8 cellular contexts compared by ENCODE assay signal in the genomic region with DNA sequence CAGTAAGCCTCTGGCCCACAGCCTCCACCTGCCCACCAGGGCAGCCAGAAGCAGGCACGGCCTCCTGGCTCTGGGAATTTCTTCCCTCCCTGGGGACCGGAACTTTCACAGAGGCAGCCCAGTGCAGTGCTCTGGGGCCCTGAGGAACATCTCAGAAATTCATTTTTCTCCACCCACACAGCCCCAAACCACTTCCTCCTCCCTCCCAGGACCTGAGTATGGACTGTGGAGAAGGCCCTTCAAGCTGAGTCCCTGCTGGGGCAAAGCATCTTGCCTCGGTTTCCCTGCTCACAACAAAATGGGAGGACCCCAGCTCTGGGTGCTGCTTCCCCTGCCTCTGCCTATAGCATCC.
A peak's percentile ranks its signal among the peaks of the same experiment; 100 is the strongest.
DNase-seq lines count a peak whose midpoint lies in the region; ATAC-seq and TF ChIP-seq lines count a peak whose summit lies in the region.

No MANE protein-coding gene starts in this region.

- POLR2A ChIA-PET in activated naive CD8-positive, alpha-beta T cell treated with anti-CD3 and anti-CD28 coated beads, Interleukin-2, amount 10 ng/mL, durations not matched to agents 7 days and 5 days (lab: Charles Lee), result no interaction called here
- POLR2A ChIA-PET in naive thymus-derived CD4-positive, alpha-beta T cell (lab: Charles Lee), result no interaction called here

- peak overlapping the region in 2 of 3 donors; percentile 62 to 93 for H3K27ac Mint-ChIP-seq in CD4-positive, CD25-positive, alpha-beta regulatory T cell
- H3K27ac Mint-ChIP-seq in GM23338, result peak overlapping the region; percentile 78
- H3K27ac Mint-ChIP-seq in activated naive CD8-positive, alpha-beta T cell treated with anti-CD3 and anti-CD28 coated beads, Interleukin-2, amount 10 ng/mL, durations not matched to agents 7 days and 5 days, result peak overlapping the region; percentile 80
- peak overlapping the region in 5 of 9 donors; percentile 41 to 69 (median 56) for H3K27ac Mint-ChIP-seq in naive thymus-derived CD4-positive, alpha-beta T cell

- H3K4me1 ChIP-seq in CD4-positive, CD25-positive, alpha-beta regulatory T cell (ENCODE audit: control insufficient read depth, insufficient read depth, low read length, poor library complexity, severe bottlenecking), result no peaks in the 10 kb centered on the region
- peaks cover 7% of the 10 kb centered on the region; the same call in 1 of the 2 replicates for H3K4me1 ChIP-seq in GM23338 (ENCODE audit: insufficient read depth)
- no peaks in the 10 kb centered on the region for H3K4me1 ChIP-seq in naive thymus-derived CD4-positive, alpha-beta T cell (ENCODE audit: control insufficient read depth in 2 of 2, insufficient read depth in 2 of 2, low read length in 2 of 2)

- H3K4me1 Mint-ChIP-seq in CD4-positive, CD25-positive, alpha-beta regulatory T cell, result peaks cover 0 to 32% (median 18%) of the 10 kb centered on the region in 4 donors
- H3K4me1 Mint-ChIP-seq in GM23338, result peaks cover 39% of the 10 kb centered on the region
- peaks cover 12% of the 10 kb centered on the region for H3K4me1 Mint-ChIP-seq in activated naive CD8-positive, alpha-beta T cell treated with anti-CD3 and anti-CD28 coated beads, Interleukin-2, amount 10 ng/mL, durations not matched to agents 7 days and 5 days
- H3K4me1 Mint-ChIP-seq in naive thymus-derived CD4-positive, alpha-beta T cell, result peaks cover 17 to 30% (median 22%) of the 10 kb centered on the region in 7 donors

- H3K9me3 ChIP-seq in CD4-positive, CD25-positive, alpha-beta regulatory T cell (ENCODE audit: control insufficient read depth in 2 of 2, low read length in 2 of 2), result no peaks in the 10 kb centered on the region
- no peaks in the 10 kb centered on the region for H3K9me3 ChIP-seq in naive thymus-derived CD4-positive, alpha-beta T cell (ENCODE audit: control insufficient read depth in 2 of 3, low read length in 3 of 3)

- H3K27ac ChIP-seq in CD4-positive, CD25-positive, alpha-beta regulatory T cell (ENCODE audit: insufficient read depth, low read length, poor library complexity, severe bottlenecking), result no peak overlapping the region
- H3K27ac ChIP-seq in GM23338 (ENCODE audit: low read depth), result no peak overlapping the region
- no peak overlapping the region for H3K27ac ChIP-seq in naive thymus-derived CD4-positive, alpha-beta T cell (ENCODE audit: low read depth, low read length)

- intact Hi-C loops in naive thymus-derived CD4-positive, alpha-beta T cell (cut with micrococcal nuclease), result no loop called here

- H2AFZ ChIP-seq in GM23338, result no peak overlapping the region

- no peak overlapping the region for H3K4me2 ChIP-seq in GM23338

- H3K27me3 Mint-ChIP-seq in CD4-positive, CD25-positive, alpha-beta regulatory T cell, result no peaks in the 10 kb centered on the region
- H3K27me3 Mint-ChIP-seq in GM23338 (ENCODE audit: insufficient read depth, low read depth, poor library complexity), result peaks cover 23% of the 10 kb centered on the region
- H3K27me3 Mint-ChIP-seq in activated naive CD8-positive, alpha-beta T cell treated with anti-CD3 and anti-CD28 coated beads, Interleukin-2, amount 10 ng/mL, durations not matched to agents 7 days and 5 days, result no peaks in the 10 kb centered on the region
- no peaks in the 10 kb centered on the region for H3K27me3 Mint-ChIP-seq in naive thymus-derived CD4-positive, alpha-beta T cell

- no peak for DNase-seq in CD4-positive, CD25-positive, alpha-beta regulatory T cell
- no peak for DNase-seq in GM23338 (ENCODE audit: low spot score)
- no peak for DNase-seq in activated naive CD8-positive, alpha-beta T cell treated with anti-CD3 and anti-CD28 coated beads, Interleukin-2, amount 10 ng/mL, durations not matched to agents 7 days and 5 days
- no peak for DNase-seq in naive thymus-derived CD4-positive, alpha-beta T cell
- no peak for DNase-seq in SKM-1 (lab: John Stamatoyannopoulos, UW; ENCODE audit: unreplicated experiment)
- no peak for DNase-seq in SW 1271 (lab: John Stamatoyannopoulos, UW)
- no peak for DNase-seq in stimulated activated CD4-positive, alpha-beta T cell treated with anti-CD3 and anti-CD28 coated beads, Interleukin-4, amount 100 ng/mL, for 24 hours
- DNase-seq in activated gamma-delta T cell treated with Interleukin-2 at 50 U/mL for 16 hours, result no peak

- H4K20me1 ChIP-seq in GM23338 (replicated peaks; ENCODE audit: insufficient read depth), result peaks cover 10% of the 10 kb centered on the region

- ATAC-seq in CD4-positive, CD25-positive, alpha-beta regulatory T cell (ENCODE audit: low read depth in 2 of 2), result no peak
- no peak for ATAC-seq in GM23338
- ATAC-seq in activated naive CD8-positive, alpha-beta T cell treated with anti-CD3 and anti-CD28 coated beads, Interleukin-2, amount 10 ng/mL, durations not matched to agents 7 days and 5 days (ENCODE audit: low read depth), result peak; percentile 37
- ATAC-seq in naive thymus-derived CD4-positive, alpha-beta T cell, result peak; percentile 50

- no peaks in the 10 kb centered on the region for H3K9me2 ChIP-seq in GM23338 (ENCODE audit: insufficient read depth)

- H3K36me3 Mint-ChIP-seq in CD4-positive, CD25-positive, alpha-beta regulatory T cell, result peaks cover 12% of the 10 kb centered on the region
- H3K36me3 Mint-ChIP-seq in GM23338 (ENCODE audit: low read depth), result peaks cover 6% of the 10 kb centered on the region; the same call in 1 of the 3 replicates
- peaks cover 3% of the 10 kb centered on the region for H3K36me3 Mint-ChIP-seq in activated naive CD8-positive, alpha-beta T cell treated with anti-CD3 and anti-CD28 coated beads, Interleukin-2, amount 10 ng/mL, durations not matched to agents 7 days and 5 days
- H3K36me3 Mint-ChIP-seq in naive thymus-derived CD4-positive, alpha-beta T cell, result peaks cover 0 to 10% (median 0%) of the 10 kb centered on the region in 5 donors

- CTCF ChIA-PET in naive thymus-derived CD4-positive, alpha-beta T cell (lab: Charles Lee), result no interaction called here

- no peaks in the 10 kb centered on the region for H3F3A ChIP-seq in GM23338 (replicated peaks; ENCODE audit: low read depth)

- H3K27me3 ChIP-seq in CD4-positive, CD25-positive, alpha-beta regulatory T cell (ENCODE audit: control insufficient read depth, insufficient read depth, low read length), result no peaks in the 10 kb centered on the region
- no peaks in the 10 kb centered on the region for H3K27me3 ChIP-seq in GM23338 (ENCODE audit: insufficient read depth)
- no peaks in the 10 kb centered on the region for H3K27me3 ChIP-seq in naive thymus-derived CD4-positive, alpha-beta T cell (ENCODE audit: control insufficient read depth in 2 of 2, insufficient read depth in 2 of 2, low read length in 2 of 2)

- peaks cover 46% of the 10 kb centered on the region for H3K79me2 ChIP-seq in GM23338 (replicated peaks; ENCODE audit: insufficient read depth)

- no peak for TF ChIP-seq CTCF in GM23338 (conservative IDR thresholded peaks at IDR 0.05; ENCODE audit: low read depth in 2 of 2)

- peak overlapping the region in 1 of 4 donors; percentile 48 for H3K4me3 Mint-ChIP-seq in CD4-positive, CD25-positive, alpha-beta regulatory T cell
- no peak overlapping the region for H3K4me3 Mint-ChIP-seq in GM23338
- H3K4me3 Mint-ChIP-seq in activated naive CD8-positive, alpha-beta T cell treated with anti-CD3 and anti-CD28 coated beads, Interleukin-2, amount 10 ng/mL, durations not matched to agents 7 days and 5 days, result peak overlapping the region; percentile 34
- no peak overlapping the region for H3K4me3 Mint-ChIP-seq in naive thymus-derived CD4-positive, alpha-beta T cell

- no peak overlapping the region for H3K4me3 ChIP-seq in CD4-positive, CD25-positive, alpha-beta regulatory T cell (ENCODE audit: low read depth, low read length)
- no peak overlapping the region for H3K4me3 ChIP-seq in GM23338
- no peak overlapping the region for H3K4me3 ChIP-seq in naive thymus-derived CD4-positive, alpha-beta T cell (ENCODE audit: low read length)

- peaks cover 12% of the 10 kb centered on the region for H3K36me3 ChIP-seq in CD4-positive, CD25-positive, alpha-beta regulatory T cell (ENCODE audit: control insufficient read depth, insufficient read depth, low read length)
- no peaks in the 10 kb centered on the region for H3K36me3 ChIP-seq in GM23338 (ENCODE audit: insufficient read depth)
- peaks cover 0 to 18% (median 0%) of the 10 kb centered on the region in 3 experiments for H3K36me3 ChIP-seq in naive thymus-derived CD4-positive, alpha-beta T cell (ENCODE audit: control insufficient read depth in 2 of 3, insufficient read depth in 3 of 3, low read length in 3 of 3)

- H3K9me3 Mint-ChIP-seq in CD4-positive, CD25-positive, alpha-beta regulatory T cell, result no peaks in the 10 kb centered on the region
- H3K9me3 Mint-ChIP-seq in GM23338, result no peaks in the 10 kb centered on the region
- H3K9me3 Mint-ChIP-seq in activated naive CD8-positive, alpha-beta T cell treated with anti-CD3 and anti-CD28 coated beads, Interleukin-2, amount 10 ng/mL, durations not matched to agents 7 days and 5 days, result no peaks in the 10 kb centered on the region
- no peaks in the 10 kb centered on the region for H3K9me3 Mint-ChIP-seq in naive thymus-derived CD4-positive, alpha-beta T cell

TF ChIP-seq in GM23338, 12 proteins besides CTCF, POLR2A, EP300 and RAD21 (continues in another document):
- TF ChIP-seq ZNF114 (CRISPR knock-in tag; IDR thresholded peaks at IDR 0.05) (no peak), EZH2 (IDR thresholded peaks at IDR 0.05; ENCODE audit: low read depth, unreplicated experiment) (no peak), JUNB (IDR thresholded peaks at IDR 0.05; ENCODE audit: unreplicated experiment) (no peak)
- TF ChIP-seq, protein P1, sequence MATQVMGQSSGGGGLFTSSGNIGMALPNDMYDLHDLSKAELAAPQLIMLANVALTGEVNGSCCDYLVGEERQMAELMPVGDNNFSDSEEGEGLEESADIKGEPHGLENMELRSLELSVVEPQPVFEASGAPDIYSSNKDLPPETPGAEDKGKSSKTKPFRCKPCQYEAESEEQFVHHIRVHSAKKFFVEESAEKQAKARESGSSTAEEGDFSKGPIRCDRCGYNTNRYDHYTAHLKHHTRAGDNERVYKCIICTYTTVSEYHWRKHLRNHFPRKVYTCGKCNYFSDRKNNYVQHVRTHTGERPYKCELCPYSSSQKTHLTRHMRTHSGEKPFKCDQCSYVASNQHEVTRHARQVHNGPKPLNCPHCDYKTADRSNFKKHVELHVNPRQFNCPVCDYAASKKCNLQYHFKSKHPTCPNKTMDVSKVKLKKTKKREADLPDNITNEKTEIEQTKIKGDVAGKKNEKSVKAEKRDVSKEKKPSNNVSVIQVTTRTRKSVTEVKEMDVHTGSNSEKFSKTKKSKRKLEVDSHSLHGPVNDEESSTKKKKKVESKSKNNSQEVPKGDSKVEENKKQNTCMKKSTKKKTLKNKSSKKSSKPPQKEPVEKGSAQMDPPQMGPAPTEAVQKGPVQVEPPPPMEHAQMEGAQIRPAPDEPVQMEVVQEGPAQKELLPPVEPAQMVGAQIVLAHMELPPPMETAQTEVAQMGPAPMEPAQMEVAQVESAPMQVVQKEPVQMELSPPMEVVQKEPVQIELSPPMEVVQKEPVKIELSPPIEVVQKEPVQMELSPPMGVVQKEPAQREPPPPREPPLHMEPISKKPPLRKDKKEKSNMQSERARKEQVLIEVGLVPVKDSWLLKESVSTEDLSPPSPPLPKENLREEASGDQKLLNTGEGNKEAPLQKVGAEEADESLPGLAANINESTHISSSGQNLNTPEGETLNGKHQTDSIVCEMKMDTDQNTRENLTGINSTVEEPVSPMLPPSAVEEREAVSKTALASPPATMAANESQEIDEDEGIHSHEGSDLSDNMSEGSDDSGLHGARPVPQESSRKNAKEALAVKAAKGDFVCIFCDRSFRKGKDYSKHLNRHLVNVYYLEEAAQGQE (IDR thresholded peaks at IDR 0.05; ENCODE audit: unreplicated experiment), result no peak

Comparison
In these comparisons a context has a peak if more than half of its experiments do, and no peak if none do; other contexts are left out.
1. ATAC-seq: peak in activated naive CD8-positive, alpha-beta T cell treated with anti-CD3 and anti-CD28 coated beads, Interleukin-2, amount 10 ng/mL, durations not matched to agents 7 days and 5 days (single experiment) and naive thymus-derived CD4-positive, alpha-beta T cell (single experiment); none in CD4-positive, CD25-positive, alpha-beta regulatory T cell (0 of 2) and GM23338 (single experiment).
2. Peak in every context shown above with its lines, with median percentiles within 50 percentile points of each other: H3K27ac Mint-ChIP-seq.